15 cellular contexts compared by ENCODE assay signal in the genomic region with DNA sequence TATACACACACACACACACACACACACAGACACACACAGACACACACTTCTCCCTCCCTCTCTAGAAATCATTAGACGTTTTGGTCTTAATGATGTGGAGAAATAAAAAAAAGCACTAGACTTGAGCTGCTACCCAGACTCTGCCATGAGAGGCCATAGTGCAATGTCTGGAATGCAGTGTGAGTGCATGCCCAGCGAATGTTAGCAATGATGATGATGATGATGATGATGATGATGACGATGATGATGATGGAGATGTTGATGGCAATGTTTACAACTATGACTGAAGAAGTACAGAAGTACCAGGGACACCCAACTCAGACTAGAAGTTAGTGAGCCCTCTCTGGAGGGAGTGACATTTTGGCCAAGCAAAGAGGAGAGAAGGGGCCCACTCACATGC.
"Had no signal": no experiment of that assay in that cellular context is flagged by ENCODE, and none has a peak within 500 bp of the region (broad histone marks: within the 10 kb centered on the region; RNA-seq: fewer than 3 reads in every experiment).

No MANE protein-coding gene starts in this region.

- H3K4me1 Mint-ChIP-seq: naive thymus-derived CD4-positive, alpha-beta T cell had no signal

- H3K4me3 Mint-ChIP-seq: effector memory CD8-positive, alpha-beta T cell; naive thymus-derived CD4-positive, alpha-beta T cell had no signal

- H3K27ac Mint-ChIP-seq: effector memory CD8-positive, alpha-beta T cell; naive thymus-derived CD4-positive, alpha-beta T cell had no signal

- H3K9me3 Mint-ChIP-seq: naive thymus-derived CD4-positive, alpha-beta T cell had no signal

- ATAC-seq: effector memory CD8-positive, alpha-beta T cell; gastroesophageal sphincter; left cardiac atrium; naive thymus-derived CD4-positive, alpha-beta T cell; psoas muscle had no signal

- DNase-seq: effector memory CD8-positive, alpha-beta T cell; glutamatergic neuron; islet precursor cell; left cardiac atrium; mammary epithelial cell; naive thymus-derived CD4-positive, alpha-beta T cell; psoas muscle; sigmoid colon; small intestine; stimulated activated CD4-positive, alpha-beta T cell treated with anti-CD3 and anti-CD28 coated beads, Interleukin-12 subunit alpha, Interleukin-12 subunit beta, amount 100 ng/mL, for 4 hours; stimulated activated naive CD4-positive, alpha-beta T cell; stomach; substantia nigra; transverse colon had no signal
